In genomic region chr7:85262891-85263290, GRCh38 we compare ENCODE assay signal across 23 cellular contexts.
DNase-seq lines count a peak whose midpoint lies in the region; FAIRE-seq and TF ChIP-seq lines count a peak whose summit lies in the region.
"Had no signal": no experiment of that assay in that cellular context is flagged by ENCODE, and none has a peak within 500 bp of the region (broad histone marks: within the 10 kb centered on the region; RNA-seq: fewer than 3 reads in every experiment).

No MANE protein-coding gene starts in this region.

- no peak overlapping the region for H3K4me3 ChIP-seq in HUES6 (ENCODE audit: low read depth, low read length)
- H3K4me3 ChIP-seq in bronchial epithelial cell (ENCODE audit: low read depth, low read length): no peak overlapping the region
- H3K4me3 ChIP-seq in mesenchymal stem cell (ENCODE audit: insufficient read depth in 1 of 2, low read depth in 1 of 2, low read length in 2 of 2): no peak overlapping the region
- H3K4me3 ChIP-seq: A549, GM12878, Peyer's patch, SJCRH30 had no signal

- no peak overlapping the region for H2AK5ac ChIP-seq in mesenchymal stem cell (ENCODE audit: low read length, severe bottlenecking)

- peak overlapping the region; percentile 33 for H3K4me2 ChIP-seq in mesenchymal stem cell (ENCODE audit: low read length, poor library complexity, severe bottlenecking)
- H3K4me2 ChIP-seq: A549 had no signal

- no peaks in the 10 kb centered on the region for H3K9me3 Mint-ChIP-seq in endothelial cell (ENCODE audit: unreplicated experiment)

- H2BK120ac ChIP-seq in mesenchymal stem cell (ENCODE audit: low read depth, low read length): no peak overlapping the region

- no peaks in the 10 kb centered on the region for H3K4me1 Mint-ChIP-seq in endothelial cell (ENCODE audit: unreplicated experiment)
- H3K4me1 Mint-ChIP-seq: B cell, CD14-positive monocyte had no signal

- H4K8ac ChIP-seq in mesenchymal stem cell (ENCODE audit: low read length): no peak overlapping the region

- H2BK12ac ChIP-seq in mesenchymal stem cell (ENCODE audit: low read length in 2 of 2): no peak overlapping the region

- H3K4ac ChIP-seq in mesenchymal stem cell (ENCODE audit: low read depth in 1 of 2, low read length in 2 of 2): no peak overlapping the region

- FAIRE-seq in bronchial epithelial cell (lab: Jason Lieb, UNC) (no peak), D721Med (lab: Jason Lieb, UNC) (no peak)
- FAIRE-seq: A549, GM12878, HepG2 had no signal

- no peaks in the 10 kb centered on the region for H3K36me3 Mint-ChIP-seq in endothelial cell (ENCODE audit: low read depth, unreplicated experiment)
- H3K36me3 Mint-ChIP-seq: CD14-positive monocyte had no signal

- H3K27ac ChIP-seq in HUES6 (ENCODE audit: low read depth, low read length) (0 out of 2 replicates have a peak overlapping the region, but pooled peaks have one; percentile 1), mesenchymal stem cell (ENCODE audit: low read length, poor library complexity, severe bottlenecking) (no peak overlapping the region)
- H3K27ac ChIP-seq: A549, Peyer's patch, SJCRH30 had no signal

- H3K36me3 ChIP-seq in HUES6 (ENCODE audit: control insufficient read depth, insufficient read depth, low read length) (no peaks in the 10 kb centered on the region), bronchial epithelial cell (ENCODE audit: control insufficient read depth, insufficient read depth, low read length) (no peaks in the 10 kb centered on the region), mesenchymal stem cell (ENCODE audit: control insufficient read depth in 1 of 2, insufficient read depth in 2 of 2, low read depth in 1 of 2, low read length in 2 of 2) (no peaks in the 10 kb centered on the region)
- H3K36me3 ChIP-seq: Peyer's patch, SJCRH30 had no signal

- WGBS in mesenchymal stem cell: 74% methylated on average over 6 of the region's 6 CpGs

- H2BK15ac ChIP-seq in mesenchymal stem cell (ENCODE audit: low read depth, poor library complexity, severe bottlenecking): no peak overlapping the region

- H3K23ac ChIP-seq in mesenchymal stem cell (ENCODE audit: low read length in 2 of 2): no peak overlapping the region

- H3K27me3 Mint-ChIP-seq in endothelial cell (ENCODE audit: unreplicated experiment): no peaks in the 10 kb centered on the region
- H3K27me3 Mint-ChIP-seq: B cell had no signal

- no peak overlapping the region for H3K18ac ChIP-seq in mesenchymal stem cell (ENCODE audit: low read depth in 1 of 2, low read length in 2 of 2)

- no peaks in the 10 kb centered on the region for H3K27me3 ChIP-seq in HUES6 (ENCODE audit: control insufficient read depth, insufficient read depth, low read length)
- no peaks in the 10 kb centered on the region for H3K27me3 ChIP-seq in bronchial epithelial cell (ENCODE audit: control insufficient read depth, insufficient read depth, low read length)
- H3K27me3 ChIP-seq in mesenchymal stem cell (ENCODE audit: control insufficient read depth in 1 of 2, insufficient read depth in 1 of 2, low read length in 2 of 2): no peaks in the 10 kb centered on the region
- H3K27me3 ChIP-seq: Peyer's patch, SJCRH30 had no signal

- H3K9me3 ChIP-seq in HUES6 (ENCODE audit: control insufficient read depth, insufficient read depth, low read depth, low read length): no peaks in the 10 kb centered on the region
- no peaks in the 10 kb centered on the region for H3K9me3 ChIP-seq in mesenchymal stem cell (ENCODE audit: control insufficient read depth, low read length)
- H3K9me3 ChIP-seq: A549, Peyer's patch, SJCRH30 had no signal

- H4K91ac ChIP-seq in mesenchymal stem cell (ENCODE audit: low read length): no peak overlapping the region

- H3K27ac Mint-ChIP-seq in endothelial cell (ENCODE audit: unreplicated experiment): no peak overlapping the region
- H3K27ac Mint-ChIP-seq: B cell, CD14-positive monocyte had no signal

- H3K4me3 Mint-ChIP-seq in endothelial cell (ENCODE audit: unreplicated experiment): no peak overlapping the region
- H3K4me3 Mint-ChIP-seq: B cell, CD14-positive monocyte had no signal

- H3K9ac ChIP-seq in HUES6 (ENCODE audit: low read length) (no peak overlapping the region), mesenchymal stem cell (ENCODE audit: low read length) (no peak overlapping the region)

- DNase-seq in EL (peak; percentile 59), bronchial epithelial cell (ENCODE audit: low read depth) (peak; percentile 64), mesenchymal stem cell (no peak), germinal center (ENCODE audit: low spot score) (no peak), NCI-H2029 treated with DMSO at 0.1 percent for 48 hours (lab: John Stamatoyannopoulos, UW) (no peak), endothelial cell (ENCODE audit: low spot score) (no peak), D721Med (ENCODE audit: insufficient read length, low spot score) (no peak)
- DNase-seq: HCEC 1CT, KBM-7, NCI-H1105, NCI-H146, NCI-H2081, NCI-H2171 treated with DMSO at 0.1 percent for 48 hours, NCI-H524 treated with DMSO at 0.1 percent for 48 hours, NCI-H82, Peyer's patch, SJCRH30 had no signal

- TF ChIP-seq CTCF in bronchial epithelial cell (IDR thresholded peaks at IDR 0.05; ENCODE audit: insufficient read depth, low read length, severe bottlenecking): no peak
- no peak for TF ChIP-seq CTCF in endothelial cell (IDR thresholded peaks at IDR 0.05; ENCODE audit: unreplicated experiment)
- TF ChIP-seq CTCF in D721Med (IDR thresholded peaks at IDR 0.05; ENCODE audit: insufficient read depth, missing control alignments): no peak

- peaks cover 10% of the 10 kb centered on the region; the same call in 1 of the 2 replicates for H3K4me1 ChIP-seq in HUES6 (ENCODE audit: control insufficient read depth, insufficient read depth, low read length)
- H3K4me1 ChIP-seq in mesenchymal stem cell (ENCODE audit: control insufficient read depth, insufficient read depth, low read depth, low read length): no peaks in the 10 kb centered on the region
- H3K4me1 ChIP-seq: A549, Peyer's patch had no signal

- H2BK5ac ChIP-seq in mesenchymal stem cell (ENCODE audit: low read depth, low read length, poor library complexity, severe bottlenecking): no peak overlapping the region

- H3K14ac ChIP-seq in mesenchymal stem cell (ENCODE audit: low read length in 2 of 2): no peak overlapping the region

- no peaks in the 10 kb centered on the region for H3K79me1 ChIP-seq in mesenchymal stem cell (replicated peaks; ENCODE audit: low read length, poor library complexity, severe bottlenecking)

- no peak overlapping the region for H2AFZ ChIP-seq in mesenchymal stem cell (ENCODE audit: low read depth, low read length)

Comparison
In these comparisons a context has a peak if more than half of its experiments do, and no peak if none do; other contexts are left out.
1. DNase-seq: peak in EL (single experiment) and bronchial epithelial cell (single experiment); none in mesenchymal stem cell (single experiment), germinal center (single experiment), NCI-H2029 treated with DMSO at 0.1 percent for 48 hours (single experiment), endothelial cell (single experiment) and D721Med (single experiment).